ENCODE assay signal across 8 cellular contexts in the genomic region with DNA sequence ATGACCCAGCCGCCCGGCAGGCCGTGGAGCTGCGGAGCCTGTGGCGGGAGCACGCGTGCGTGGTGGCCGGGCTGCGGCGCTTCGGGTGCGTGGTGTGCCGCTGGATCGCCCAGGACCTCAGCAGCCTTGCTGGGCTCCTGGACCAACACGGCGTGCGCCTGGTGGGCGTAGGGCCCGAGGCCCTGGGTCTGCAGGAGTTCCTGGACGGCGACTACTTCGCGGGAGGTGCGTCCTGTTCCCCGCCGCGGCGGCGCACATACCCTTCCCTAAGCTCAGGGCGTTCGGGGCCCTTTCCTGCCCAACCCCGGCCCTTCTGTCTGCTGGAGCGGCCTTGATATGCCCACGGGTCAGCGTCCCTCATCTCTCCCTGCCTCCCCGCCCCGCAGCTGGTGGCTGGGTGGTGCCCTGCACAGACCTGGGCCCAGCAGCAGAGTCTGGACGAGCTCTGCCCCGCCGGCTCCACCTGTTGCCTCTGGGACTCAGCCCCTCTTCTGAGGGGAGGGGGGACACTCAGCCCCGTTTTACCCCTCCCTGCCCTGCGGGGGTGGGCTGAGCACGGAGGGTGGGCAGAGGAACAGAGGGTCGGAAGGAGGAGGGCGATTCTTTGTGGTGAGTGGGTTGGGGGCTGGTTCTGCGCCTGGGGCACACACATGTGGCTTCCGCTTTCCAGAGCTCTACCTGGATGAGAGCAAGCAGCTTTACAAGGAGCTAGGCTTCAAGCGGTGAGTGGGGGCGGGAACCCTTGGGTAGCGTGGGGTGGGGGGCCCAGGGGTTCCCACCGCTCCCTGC. TPM values are rescaled to one million over a fixed set of nuclear protein-coding genes. Genes with fewer than 3 reads are reported as not detected.
DNase-seq lines count a peak whose midpoint lies in the region; ATAC-seq and TF ChIP-seq lines count a peak whose summit lies in the region.

No MANE protein-coding gene starts in this region.

- BruUV-seq in Calu3 (replicated peaks; lab: Mats Ljungman, UMichigan), result no TSS peak

- H3K4me1 Mint-ChIP-seq in Calu3 (ENCODE audit: low read depth, unreplicated experiment), result peaks cover 20% of the 10 kb centered on the region
- peaks cover 28% of the 10 kb centered on the region for H3K4me1 Mint-ChIP-seq in activated CD4-positive, alpha-beta memory T cell treated with anti-CD3 and anti-CD28 coated beads, Interleukin-2, amount 10 ng/mL, durations not matched to agents 7 days and 5 days

- peak overlapping the region; percentile 73 for H3K27ac Mint-ChIP-seq in Calu3 (ENCODE audit: unreplicated experiment)
- H3K27ac Mint-ChIP-seq in activated CD4-positive, alpha-beta memory T cell treated with anti-CD3 and anti-CD28 coated beads, Interleukin-2, amount 10 ng/mL, durations not matched to agents 7 days and 5 days, result no peak overlapping the region

- H3K27ac ChIP-seq in prostate gland, result peak overlapping the region; percentile 41 to 97

- no peak for TF ChIP-seq POLR2A in prostate gland (IDR thresholded peaks at IDR 0.05)

- POLR2A ChIA-PET in activated CD4-positive, alpha-beta memory T cell treated with anti-CD3 and anti-CD28 coated beads, Interleukin-2, amount 10 ng/mL, durations not matched to agents 7 days and 5 days (lab: Charles Lee), result interaction anchor here (0.6 to 7.3 kb wide), 9 partner anchors 9 to 702 kb away, joined by 3 to 169 read pairs (median 19); partner anchors contain the start of genes PANK4, PEX10 and TNFRSF14

- peak overlapping the region; percentile 72 for H3K4me3 Mint-ChIP-seq in Calu3 (ENCODE audit: low read depth, unreplicated experiment)
- peak overlapping the region; percentile 88 for H3K4me3 Mint-ChIP-seq in activated CD4-positive, alpha-beta memory T cell treated with anti-CD3 and anti-CD28 coated beads, Interleukin-2, amount 10 ng/mL, durations not matched to agents 7 days and 5 days

- intact Hi-C loops in Calu3 (cut with micrococcal nuclease; ENCODE audit: unreplicated experiment), result loop anchor here (2.0 kb wide), 1 partner anchor 40 kb away; no protein-coding TSS in a partner anchor
- intact Hi-C loops in prostate gland (cut with DNase I), result loop anchor here (5.0 to 10.0 kb wide), 2 partner anchors 55 to 392 kb away; partner anchors contain the start of gene FAAP20
- intact Hi-C loops in posterior vena cava (cut with DNase I), result no loop called here

- peaks cover 45% of the 10 kb centered on the region for H3K36me3 Mint-ChIP-seq in Calu3 (ENCODE audit: insufficient read depth, unreplicated experiment)
- H3K36me3 Mint-ChIP-seq in activated CD4-positive, alpha-beta memory T cell treated with anti-CD3 and anti-CD28 coated beads, Interleukin-2, amount 10 ng/mL, durations not matched to agents 7 days and 5 days (ENCODE audit: low read depth), result peaks cover 9% of the 10 kb centered on the region

- H3K4me3 ChIP-seq in fibroblast of mammary gland (ENCODE audit: control insufficient read depth, low read depth, low read length), result peak overlapping the region; percentile 57
- H3K4me3 ChIP-seq in prostate gland, result peak overlapping the region; percentile 87 to 88

- no peaks in the 10 kb centered on the region for H3K9me3 Mint-ChIP-seq in Calu3 (ENCODE audit: low read depth, unreplicated experiment)
- H3K9me3 Mint-ChIP-seq in activated CD4-positive, alpha-beta memory T cell treated with anti-CD3 and anti-CD28 coated beads, Interleukin-2, amount 10 ng/mL, durations not matched to agents 7 days and 5 days, result no peaks in the 10 kb centered on the region

- peaks cover 21% of the 10 kb centered on the region for H3K4me1 ChIP-seq in prostate gland (replicated peaks)

- CTCF ChIA-PET in Calu3 (lab: Charles Lee), result interaction anchor here (0.7 kb wide), 2 partner anchors 25 to 172 kb away, joined by 3 read pairs; no protein-coding TSS in a partner anchor
- CTCF ChIA-PET in activated CD4-positive, alpha-beta memory T cell treated with anti-CD3 and anti-CD28 coated beads, Interleukin-2, amount 10 ng/mL, durations not matched to agents 7 days and 5 days (lab: Charles Lee), result interaction anchor here (1.0 to 4.6 kb wide), 4 partner anchors 9 to 39 kb away, joined by 3 to 32 read pairs (median 18); partner anchors contain the start of gene TNFRSF14

- H3K27me3 Mint-ChIP-seq in Calu3 (ENCODE audit: unreplicated experiment), result no peaks in the 10 kb centered on the region
- no peaks in the 10 kb centered on the region for H3K27me3 Mint-ChIP-seq in activated CD4-positive, alpha-beta memory T cell treated with anti-CD3 and anti-CD28 coated beads, Interleukin-2, amount 10 ng/mL, durations not matched to agents 7 days and 5 days

- no peaks in the 10 kb centered on the region for H3K9me3 ChIP-seq in prostate gland

- WGBS in prostate gland, result 10% methylated on average over 48 of the region's 52 CpGs

- no peaks in the 10 kb centered on the region for H3K36me3 ChIP-seq in prostate gland

- no peaks in the 10 kb centered on the region for H3K27me3 ChIP-seq in prostate gland (replicated peaks; ENCODE audit: insufficient read depth)

- TF ChIP-seq CTCF in Calu3 (IDR thresholded peaks at IDR 0.05; ENCODE audit: unreplicated experiment) (no peak), fibroblast of mammary gland (conservative IDR thresholded peaks at IDR 0.05; ENCODE audit: control insufficient read depth, insufficient read depth, low read depth, low read length) (no peak), prostate gland (IDR thresholded peaks at IDR 0.05) (peak in 1 of 4 experiments; percentile 11)

- no peak for DNase-seq in Calu3
- peak; percentile 43 for DNase-seq in activated CD4-positive, alpha-beta memory T cell treated with anti-CD3 and anti-CD28 coated beads, Interleukin-2, amount 10 ng/mL, durations not matched to agents 7 days and 5 days
- peak; percentile 12 for DNase-seq in fibroblast of mammary gland (ENCODE audit: low read depth)
- no peak for DNase-seq in prostate gland (ENCODE audit: low spot score)
- no peak for DNase-seq in posterior vena cava (ENCODE audit: low spot score)
- no peak for DNase-seq in GDM1 (lab: John Stamatoyannopoulos, UW)

- ATAC-seq in HG02943 (IDR thresholded peaks at IDR 0.05; ENCODE audit: low read depth, unreplicated experiment) (peak; percentile 6), GM18519 (IDR thresholded peaks at IDR 0.05; ENCODE audit: low FRiP score, unreplicated experiment) (no peak)

RNA-seq across cellular contexts. Expression of gene PRXL2B, which starts 0.7 kb away (rescaled TPM):
- total RNA-seq in Calu3 (2022) (31.0 and 51.5 TPM in 2 replicates), prostate gland (10 to 100 TPM; 20.3 to 25.8 TPM), posterior vena cava (10 to 100 TPM; 11.4 to 12.2 TPM)
- 10 to 100 TPM; 17.0 to 22.2 TPM for total RNA-seq in activated CD4-positive, alpha-beta memory T cell treated with anti-CD3 and anti-CD28 coated beads, Interleukin-2, amount 10 ng/mL, durations not matched to agents 7 days and 5 days

RNA-seq across cellular contexts. Expression of gene TNFRSF14, which starts 31.1 kb away (rescaled TPM):
- total RNA-seq in Calu3 (2022) (24.4 and 33.4 TPM in 2 replicates), prostate gland (100 to 1,000 TPM in 1 of 2 donors, 10 to 100 TPM in 1; 83.3 to 105 TPM), posterior vena cava (10 to 100 TPM; 37.7 to 63.6 TPM)
- 100 to 1,000 TPM; 171 to 173 TPM for total RNA-seq in activated CD4-positive, alpha-beta memory T cell treated with anti-CD3 and anti-CD28 coated beads, Interleukin-2, amount 10 ng/mL, durations not matched to agents 7 days and 5 days

RNA-seq across cellular contexts. Expression of gene MMEL1, which starts 45.6 kb away (rescaled TPM):
- 5.6 and 10.9 TPM in 2 replicates for total RNA-seq in Calu3 (2022)
- total RNA-seq in activated CD4-positive, alpha-beta memory T cell treated with anti-CD3 and anti-CD28 coated beads, Interleukin-2, amount 10 ng/mL, durations not matched to agents 7 days and 5 days, result 1 to 10 TPM; 1.0 to 1.5 TPM
- 10 to 100 TPM in 1 of 2 donors, 1 to 10 TPM in 1; 4.6 to 13.6 TPM for total RNA-seq in prostate gland
- 1 to 10 TPM in 1 of 2 donors, under 1 TPM in 1; 0.57 to 1.8 TPM for total RNA-seq in posterior vena cava

RNA-seq across cellular contexts. Expression of gene HES5, which starts 57.2 kb away (rescaled TPM):
- total RNA-seq in Calu3 (2022) (not detected in 2 replicates), prostate gland (1 to 10 TPM in 1 of 2 donors, not detected in 1; 2.6 TPM), posterior vena cava (under 1 TPM; 0.24 to 0.32 TPM)
- total RNA-seq in activated CD4-positive, alpha-beta memory T cell treated with anti-CD3 and anti-CD28 coated beads, Interleukin-2, amount 10 ng/mL, durations not matched to agents 7 days and 5 days, result not detected

Comparison
In these comparisons a context has a peak if more than half of its experiments do, and no peak if none do; other contexts are left out.
1. DNase-seq: peak in activated CD4-positive, alpha-beta memory T cell treated with anti-CD3 and anti-CD28 coated beads, Interleukin-2, amount 10 ng/mL, durations not matched to agents 7 days and 5 days (single experiment) and fibroblast of mammary gland (single experiment); none in Calu3 (single experiment), prostate gland (single experiment), posterior vena cava (single experiment) and GDM1 (single experiment).
2. intact Hi-C loops: an anchor here in Calu3 (2.0 kb wide) and prostate gland (5.0 to 10.0 kb wide); none called in posterior vena cava.